27 cellular contexts compared by ENCODE assay signal in the genomic region with DNA sequence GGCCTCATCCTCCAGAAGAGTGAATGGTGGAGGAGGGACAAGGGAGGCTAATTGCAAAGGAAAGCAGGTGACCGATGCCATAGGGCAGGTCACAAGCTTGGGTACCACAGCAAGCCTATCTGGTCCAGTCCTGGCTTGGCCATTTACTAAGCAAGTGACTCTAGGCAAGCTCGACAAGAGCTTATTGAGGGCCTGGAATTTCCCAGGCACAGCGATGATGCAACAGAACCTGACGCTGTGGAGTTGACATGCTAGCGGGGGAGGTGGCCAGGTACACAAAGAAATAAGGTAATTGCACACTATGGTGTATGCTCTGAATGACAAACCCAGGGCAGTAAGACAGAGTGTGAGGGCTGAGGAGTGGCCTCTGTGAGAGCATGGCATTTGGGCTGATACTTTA.
DNase-seq lines count a peak whose midpoint lies in the region; FAIRE-seq and TF ChIP-seq lines count a peak whose summit lies in the region.
"Had no signal": no experiment of that assay in that cellular context is flagged by ENCODE, and none has a peak within 500 bp of the region (broad histone marks: within the 10 kb centered on the region; RNA-seq: fewer than 3 reads in every experiment).

No MANE protein-coding gene starts in this region.

- TF ChIP-seq POLR2A in H54 (IDR thresholded peaks at IDR 0.05; ENCODE audit: low read depth, low read length) = no peak

- FAIRE-seq in urothelium cell line (lab: Jason Lieb, UNC) = peak; percentile 74
- FAIRE-seq in H54 (lab: Jason Lieb, UNC) = no peak
- FAIRE-seq: TTC549 had no signal

- H3K27ac ChIP-seq in epithelial cell of prostate = no peak overlapping the region
- H3K27ac ChIP-seq: BLaER1, body of pancreas, esophagus muscularis mucosa, ovary, suprapubic skin, vagina had no signal

- DNase-seq in NCI-H2196 (lab: John Stamatoyannopoulos, UW; ENCODE audit: unreplicated experiment) (peak; percentile 22), NCI-H2196 treated with DMSO at 0.1 percent for 48 hours (lab: John Stamatoyannopoulos, UW; ENCODE audit: unreplicated experiment) (no peak), NCI-H774 (lab: John Stamatoyannopoulos, UW) (peak; percentile 38), epithelial cell of prostate (ENCODE audit: low read depth, low spot score) (peak; percentile 31), urothelium cell line (ENCODE audit: low spot score) (no peak), H54 (ENCODE audit: insufficient read length, low spot score) (no peak), superior temporal gyrus (ENCODE audit: extremely low spot score) (no peak)
- DNase-seq in activated T-cell treated with anti-CD3 and anti-CD28 coated beads, Interleukin-2, amount 50 U/mL, for 1 hour = no peak
- DNase-seq: activated CD4-positive, CD25-positive, alpha-beta regulatory T cell treated with anti-CD3 and anti-CD28 coated beads, Interleukin-2, amount 50 U/mL, for 72 hours; activated naive CD4-positive, alpha-beta T cell; activated T-cell treated with anti-CD3 and anti-CD28 coated beads, Interleukin-2, amount 50 U/mL, for 24 hours; body of pancreas; effector CD4-positive, alpha-beta T cell; foreskin melanocyte; KG1; left colon; naive thymus-derived CD8-positive, alpha-beta T cell; NCI-H1694 treated with DMSO at 0.1 percent for 48 hours; NCI-H446; ovary; stimulated activated CD4-positive, alpha-beta T cell treated with anti-CD3 and anti-CD28 coated beads, Interleukin-2, amount 100 ng/mL, for 24 hours; T-helper 1 cell had no signal

Comparison
In these comparisons a context has a peak if more than half of its experiments do, and no peak if none do; other contexts are left out.
1. DNase-seq: peak in NCI-H2196 (single experiment), NCI-H774 (single experiment) and epithelial cell of prostate (single experiment); none in NCI-H2196 treated with DMSO at 0.1 percent for 48 hours (single experiment), urothelium cell line (single experiment), activated T-cell treated with anti-CD3 and anti-CD28 coated beads, Interleukin-2, amount 50 U/mL, for 1 hour (single experiment), H54 (single experiment) and superior temporal gyrus (single experiment).